In the genomic region with DNA sequence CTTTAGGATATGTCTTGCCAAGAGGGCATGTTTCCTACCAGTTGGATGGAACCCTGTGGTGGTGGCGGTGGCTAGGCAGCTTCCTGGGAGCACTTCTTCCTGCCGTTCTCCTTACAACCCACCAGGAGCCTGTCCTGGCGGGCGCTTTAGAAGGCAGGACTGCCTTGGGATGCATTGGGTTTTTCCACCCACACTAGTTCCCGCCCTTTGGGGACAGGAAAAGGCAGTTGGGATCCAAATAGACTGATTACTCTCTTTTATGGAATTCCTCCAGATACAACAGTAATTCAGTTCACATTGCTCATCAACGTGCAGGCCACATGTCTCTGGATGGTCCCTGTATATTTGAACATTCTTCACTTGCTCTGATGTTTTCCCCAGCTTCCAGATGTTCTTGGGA, we compare ENCODE assay signal across 20 cellular contexts.
DNase-seq lines count a peak whose midpoint lies in the region; ATAC-seq and TF ChIP-seq lines count a peak whose summit lies in the region.
"Had no signal": no experiment of that assay in that cellular context is flagged by ENCODE, and none has a peak within 500 bp of the region (broad histone marks: within the 10 kb centered on the region; RNA-seq: fewer than 3 reads in every experiment).

No MANE protein-coding gene starts in this region.

- H3K9me3 ChIP-seq in A673 (ENCODE audit: low read depth, low read length, poor library complexity, severe bottlenecking) = no peaks in the 10 kb centered on the region
- H3K9me3 ChIP-seq in endodermal cell (ENCODE audit: control insufficient read depth, low read length) = peaks cover 6% of the 10 kb centered on the region
- no peaks in the 10 kb centered on the region for H3K9me3 ChIP-seq in adrenal gland (replicated peaks in 1 of 3)
- H3K9me3 ChIP-seq: vagina had no signal

- H3K27me3 Mint-ChIP-seq in endodermal cell (ENCODE audit: insufficient read depth) = peaks cover 23% of the 10 kb centered on the region

- H3K4me3 ChIP-seq in A673 (ENCODE audit: low read depth, low read length, poor library complexity, severe bottlenecking) (no peak overlapping the region), endodermal cell (ENCODE audit: low read length) (no peak overlapping the region), adrenal gland (no peak overlapping the region)
- H3K4me3 ChIP-seq: PC-9, vagina had no signal

- H3K27me3 ChIP-seq in A673 (replicated peaks; ENCODE audit: insufficient read depth, low read depth, low read length, poor library complexity) (no peaks in the 10 kb centered on the region), endodermal cell (ENCODE audit: control insufficient read depth, insufficient read depth, low read length, poor library complexity, severe bottlenecking) (no peaks in the 10 kb centered on the region), adrenal gland (no peaks in the 10 kb centered on the region)
- H3K27me3 ChIP-seq: vagina had no signal

- DNase-seq in A673 (ENCODE audit: low spot score) (peak; percentile 37), H4 (ENCODE audit: low spot score) (peak; percentile 17), endodermal cell (peak; percentile 54), iris pigment epithelial cell (ENCODE audit: low read depth) (peak; percentile 14), RPMI8226 (no peak), activated gamma-delta T cell treated with Interleukin-2 at 50 U/mL for 16 hours (no peak), adrenal gland (no peak)
- DNase-seq: ACHN; activated naive CD4-positive, alpha-beta T cell treated with anti-CD3 and anti-CD28 coated beads, Interleukin-2, amount 10 ng/mL, durations not matched to agents 7 days and 5 days; H7; KG1; NCI-H187; NCI-H524; PC-9; stimulated activated naive B cell treated with anti-CD40 and anti-IgM and Interleukin-4, amounts not matched to agents 10 μg/mL and 1 μg/mL and 100 μg/mL, for 72 hours; SW 1271; WERI-Rb-1 had no signal

- intact Hi-C loops in A673 (cut with micrococcal nuclease; ENCODE audit: unreplicated experiment) = loop anchor here (5.0 to 10.0 kb wide), 5 partner anchors 305 to 1110 kb away; partner anchors contain the start of gene SSTR1
- intact Hi-C loops in adrenal gland (cut with DNase I) = no loop called here

- 83 to 86% methylated on average over 2 to 6 of the region's 6 CpGs for WGBS in endodermal cell (ENCODE audit: insufficient coverage in 1 of 2, insufficient read length in 1 of 2), 2 experiments
- WGBS in adrenal gland, 4 donors = 56 to 59% (median 57%) methylated on average over 6 of the region's 6 CpGs

- CTCF ChIA-PET in A673 (lab: Charles Lee) = interaction anchor here (0.6 to 1.4 kb wide), 2 partner anchors 303 to 1133 kb away, joined by 4 to 5 read pairs; no protein-coding TSS in a partner anchor

- H3K36me3 ChIP-seq in A673 (ENCODE audit: insufficient read depth, low read length, poor library complexity, severe bottlenecking) (no peaks in the 10 kb centered on the region), endodermal cell (ENCODE audit: control insufficient read depth, insufficient read depth, low read length) (no peaks in the 10 kb centered on the region), adrenal gland (replicated peaks in 1 of 2) (no peaks in the 10 kb centered on the region)
- H3K36me3 ChIP-seq: vagina, WERI-Rb-1 had no signal

- TF ChIP-seq CTCF in A673 (conservative IDR thresholded peaks at IDR 0.05; ENCODE audit: low read depth, low read length) (no peak), endodermal cell (conservative IDR thresholded peaks at IDR 0.05) (no peak), adrenal gland (IDR thresholded peaks at IDR 0.05) (no peak)

- BruUV-seq in A673 (replicated peaks; lab: Mats Ljungman, UMichigan) = no TSS peak

- no peak for ATAC-seq in HG02852 (IDR thresholded peaks at IDR 0.05; ENCODE audit: unreplicated experiment)
- ATAC-seq: stimulated activated naive B cell treated with anti-CD40 and anti-IgM and Interleukin-4, amounts not matched to agents 10 μg/mL and 1 μg/mL and 100 μg/mL, for 72 hours had no signal

- POLR2A ChIA-PET in A673 (lab: Charles Lee; ENCODE audit: low non-redundant PET) = interaction anchor here (0.7 kb wide), 1 partner anchor 359 kb away, joined by 5 read pairs; no protein-coding TSS in a partner anchor

- peaks cover 11% of the 10 kb centered on the region for H3K9me3 Mint-ChIP-seq in endodermal cell
- H3K9me3 Mint-ChIP-seq: activated naive CD4-positive, alpha-beta T cell treated with anti-CD3 and anti-CD28 coated beads, Interleukin-2, amount 10 ng/mL, durations not matched to agents 7 days and 5 days; central memory CD8-positive, alpha-beta T cell had no signal

- H3K4me1 Mint-ChIP-seq in endodermal cell = peaks cover 12% of the 10 kb centered on the region
- H3K4me1 Mint-ChIP-seq: activated naive CD4-positive, alpha-beta T cell treated with anti-CD3 and anti-CD28 coated beads, Interleukin-2, amount 10 ng/mL, durations not matched to agents 7 days and 5 days; stimulated activated naive B cell treated with anti-CD40 and anti-IgM and Interleukin-4, amounts not matched to agents 10 μg/mL and 1 μg/mL and 100 μg/mL, for 72 hours had no signal

- H3K27ac ChIP-seq in A673 (ENCODE audit: low read depth, low read length, poor library complexity, severe bottlenecking) (no peak overlapping the region), endodermal cell (ENCODE audit: low read depth, low read length) (no peak overlapping the region), adrenal gland (no peak overlapping the region)
- H3K27ac ChIP-seq: PC-9, vagina, WERI-Rb-1 had no signal

- H3K27ac Mint-ChIP-seq in endodermal cell = no peak overlapping the region
- H3K27ac Mint-ChIP-seq: activated naive CD4-positive, alpha-beta T cell treated with anti-CD3 and anti-CD28 coated beads, Interleukin-2, amount 10 ng/mL, durations not matched to agents 7 days and 5 days; stimulated activated naive B cell treated with anti-CD40 and anti-IgM and Interleukin-4, amounts not matched to agents 10 μg/mL and 1 μg/mL and 100 μg/mL, for 72 hours had no signal

- H3K9ac ChIP-seq in endodermal cell (ENCODE audit: extremely low read depth, low read length, poor library complexity, severe bottlenecking) = no peak overlapping the region

- no peak overlapping the region for H3K4me3 Mint-ChIP-seq in endodermal cell
- H3K4me3 Mint-ChIP-seq: activated naive CD4-positive, alpha-beta T cell treated with anti-CD3 and anti-CD28 coated beads, Interleukin-2, amount 10 ng/mL, durations not matched to agents 7 days and 5 days; central memory CD8-positive, alpha-beta T cell; stimulated activated naive B cell treated with anti-CD40 and anti-IgM and Interleukin-4, amounts not matched to agents 10 μg/mL and 1 μg/mL and 100 μg/mL, for 72 hours had no signal

- H3K4me1 ChIP-seq in A673 (ENCODE audit: insufficient read depth, low read length, poor library complexity, severe bottlenecking) (peaks cover 3% of the 10 kb centered on the region), endodermal cell (ENCODE audit: control insufficient read depth, insufficient read depth, low read length) (peaks cover 4% of the 10 kb centered on the region), adrenal gland (replicated peaks in 1 of 2) (no peaks in the 10 kb centered on the region)
- H3K4me1 ChIP-seq: vagina had no signal

- no peaks in the 10 kb centered on the region for H3K36me3 Mint-ChIP-seq in endodermal cell (ENCODE audit: low read depth)
- H3K36me3 Mint-ChIP-seq: activated naive CD4-positive, alpha-beta T cell treated with anti-CD3 and anti-CD28 coated beads, Interleukin-2, amount 10 ng/mL, durations not matched to agents 7 days and 5 days; stimulated activated naive B cell treated with anti-CD40 and anti-IgM and Interleukin-4, amounts not matched to agents 10 μg/mL and 1 μg/mL and 100 μg/mL, for 72 hours had no signal

- TF ChIP-seq POLR2A in adrenal gland (IDR thresholded peaks at IDR 0.05) = no peak

Comparison
In these comparisons a context has a peak if more than half of its experiments do, and no peak if none do; other contexts are left out.
1. DNase-seq: peak in A673 (single experiment), H4 (single experiment), endodermal cell (single experiment) and iris pigment epithelial cell (single experiment); none in RPMI8226 (single experiment), activated gamma-delta T cell treated with Interleukin-2 at 50 U/mL for 16 hours (single experiment) and adrenal gland (0 of 7).